ENCODE assay signal across 27 cellular contexts in the genomic region with DNA sequence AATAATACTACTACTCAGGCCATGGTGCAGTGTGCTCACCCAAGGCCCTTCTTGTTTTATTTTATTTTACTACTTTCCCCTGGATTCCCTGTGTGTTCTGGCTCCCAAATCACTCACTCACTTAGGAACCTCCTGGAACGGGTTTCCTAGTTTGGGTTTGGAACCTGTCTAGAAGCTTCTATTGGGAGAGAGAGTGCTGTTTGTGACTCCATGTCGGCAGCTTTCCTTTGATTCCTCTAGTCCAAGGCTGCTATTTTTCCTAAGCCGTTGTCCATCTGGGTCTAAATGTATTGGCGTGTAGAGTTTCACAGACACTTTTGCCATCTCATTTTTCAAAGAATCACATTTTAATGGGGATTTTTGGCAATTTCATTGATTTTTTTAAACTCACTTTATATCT.
"Had no signal": no experiment of that assay in that cellular context is flagged by ENCODE, and none has a peak within 500 bp of the region (broad histone marks: within the 10 kb centered on the region; RNA-seq: fewer than 3 reads in every experiment).

No MANE protein-coding gene starts in this region.

- H3K27ac ChIP-seq: breast epithelium, gastroesophageal sphincter, lower lobe of right lung, ovary, psoas muscle, testis had no signal

- H3K27me3 Mint-ChIP-seq: activated CD4-positive, alpha-beta T cell treated with anti-CD3 and anti-CD28 coated beads for 36 hours; activated CD8-positive, alpha-beta memory T cell treated with anti-CD3 and anti-CD28 coated beads, Interleukin-2, amount 10 ng/mL, durations not matched to agents 7 days and 5 days; activated naive CD4-positive, alpha-beta T cell treated with anti-CD3 and anti-CD28 coated beads, Interleukin-2, amount 50 U/mL, for 24 hours had no signal

- H3K4me1 Mint-ChIP-seq: activated CD4-positive, alpha-beta T cell treated with anti-CD3 and anti-CD28 coated beads for 36 hours; activated CD8-positive, alpha-beta memory T cell treated with anti-CD3 and anti-CD28 coated beads, Interleukin-2, amount 10 ng/mL, durations not matched to agents 7 days and 5 days; activated naive CD4-positive, alpha-beta T cell treated with anti-CD3 and anti-CD28 coated beads, Interleukin-2, amount 50 U/mL, for 24 hours; activated naive CD8-positive, alpha-beta T cell treated with anti-CD3 and anti-CD28 coated beads, Interleukin-2, amount 50 U/mL, for 24 hours; immature natural killer cell had no signal

- H3K27ac Mint-ChIP-seq: activated CD4-positive, alpha-beta T cell treated with anti-CD3 and anti-CD28 coated beads for 36 hours; activated CD8-positive, alpha-beta memory T cell treated with anti-CD3 and anti-CD28 coated beads, Interleukin-2, amount 10 ng/mL, durations not matched to agents 7 days and 5 days; activated CD8-positive, alpha-beta T cell treated with anti-CD3 and anti-CD28 coated beads, Interleukin-2, amount 10 ng/mL, durations not matched to agents 7 days and 5 days; activated naive CD4-positive, alpha-beta T cell treated with anti-CD3 and anti-CD28 coated beads, Interleukin-2, amount 50 U/mL, for 24 hours; activated naive CD8-positive, alpha-beta T cell treated with anti-CD3 and anti-CD28 coated beads, Interleukin-2, amount 50 U/mL, for 24 hours; activated T-helper 2 cell treated with anti-CD3 and anti-CD28 coated beads, Interferon-gamma antibody, Interleukin-2, Interleukin-4, amounts not matched to agents 10 μg/mL and 5 μg/mL and 100 μg/mL, durations not matched to agents 14 hours and 24 hours and 36 hours; immature natural killer cell; nephron progenitor cell had no signal

- H3K36me3 ChIP-seq: breast epithelium, gastroesophageal sphincter, lower lobe of right lung, ovary had no signal

- DNase-seq: activated CD4-positive, alpha-beta T cell treated with anti-CD3 and anti-CD28 coated beads for 36 hours; activated CD4-positive, CD25-positive, alpha-beta regulatory T cell; activated CD8-positive, alpha-beta memory T cell treated with anti-CD3 and anti-CD28 coated beads, Interleukin-2, amount 10 ng/mL, durations not matched to agents 7 days and 5 days; activated CD8-positive, alpha-beta T cell treated with anti-CD3 and anti-CD28 coated beads, Interleukin-2, amount 10 ng/mL, durations not matched to agents 7 days and 5 days; activated naive CD8-positive, alpha-beta T cell treated with anti-CD3 and anti-CD28 coated beads, Interleukin-2, amount 50 U/mL, for 24 hours; activated T-cell treated with anti-CD3 and anti-CD28 coated beads, Interleukin-2, amount 50 U/mL, for 48 hours; amygdala; central memory CD4-positive, alpha-beta T cell; hippocampal formation; immature natural killer cell; kidney; left colon; lower lobe of right lung; mucosa of descending colon; nephron progenitor cell; ovary; psoas muscle; stimulated activated CD4-positive, alpha-beta T cell treated with anti-CD3 and anti-CD28 coated beads, Interleukin-15, amount 100 ng/mL, for 24 hours; stimulated activated CD4-positive, alpha-beta T cell treated with anti-CD3 and anti-CD28 coated beads, Interleukin-2, amount 100 ng/mL, for 24 hours; stimulated activated naive CD4-positive, alpha-beta T cell treated with Interleukin-2 at 50 U/mL for 16 hours; T-helper 2 cell; testis; trophoblast cell had no signal

- ATAC-seq: activated CD4-positive, alpha-beta T cell treated with anti-CD3 and anti-CD28 coated beads for 36 hours; activated CD8-positive, alpha-beta memory T cell treated with anti-CD3 and anti-CD28 coated beads, Interleukin-2, amount 10 ng/mL, durations not matched to agents 7 days and 5 days; activated CD8-positive, alpha-beta T cell treated with anti-CD3 and anti-CD28 coated beads, Interleukin-2, amount 10 ng/mL, durations not matched to agents 7 days and 5 days; activated naive CD8-positive, alpha-beta T cell treated with anti-CD3 and anti-CD28 coated beads, Interleukin-2, amount 50 U/mL, for 24 hours; gastroesophageal sphincter; left colon; lower lobe of right lung; psoas muscle had no signal

- H3K36me3 Mint-ChIP-seq: activated CD8-positive, alpha-beta memory T cell treated with anti-CD3 and anti-CD28 coated beads, Interleukin-2, amount 10 ng/mL, durations not matched to agents 7 days and 5 days; activated naive CD4-positive, alpha-beta T cell treated with anti-CD3 and anti-CD28 coated beads, Interleukin-2, amount 50 U/mL, for 24 hours; immature natural killer cell had no signal

- H3K9me3 ChIP-seq: breast epithelium, gastroesophageal sphincter, lower lobe of right lung, mucosa of descending colon, ovary, psoas muscle, testis had no signal

- H3K4me3 ChIP-seq: breast epithelium, gastroesophageal sphincter, lower lobe of right lung, mucosa of descending colon, ovary, psoas muscle, testis had no signal

- H3K27me3 ChIP-seq: ovary, testis had no signal

- H3K4me3 Mint-ChIP-seq: activated CD4-positive, alpha-beta T cell treated with anti-CD3 and anti-CD28 coated beads for 36 hours; activated CD8-positive, alpha-beta memory T cell treated with anti-CD3 and anti-CD28 coated beads, Interleukin-2, amount 10 ng/mL, durations not matched to agents 7 days and 5 days; activated CD8-positive, alpha-beta T cell treated with anti-CD3 and anti-CD28 coated beads, Interleukin-2, amount 10 ng/mL, durations not matched to agents 7 days and 5 days; activated naive CD4-positive, alpha-beta T cell treated with anti-CD3 and anti-CD28 coated beads, Interleukin-2, amount 50 U/mL, for 24 hours; activated naive CD8-positive, alpha-beta T cell treated with anti-CD3 and anti-CD28 coated beads, Interleukin-2, amount 50 U/mL, for 24 hours; immature natural killer cell; nephron progenitor cell had no signal

- H3K4me1 ChIP-seq: breast epithelium, gastroesophageal sphincter, lower lobe of right lung, psoas muscle, testis had no signal

- H3K9me3 Mint-ChIP-seq: activated naive CD4-positive, alpha-beta T cell treated with anti-CD3 and anti-CD28 coated beads, Interleukin-2, amount 50 U/mL, for 24 hours; activated naive CD8-positive, alpha-beta T cell treated with anti-CD3 and anti-CD28 coated beads, Interleukin-2, amount 50 U/mL, for 24 hours; activated T-helper 2 cell treated with anti-CD3 and anti-CD28 coated beads, Interferon-gamma antibody, Interleukin-2, Interleukin-4, amounts not matched to agents 10 μg/mL and 5 μg/mL and 100 μg/mL, durations not matched to agents 14 hours and 24 hours and 36 hours; nephron progenitor cell had no signal
